ENCODE assay signal across 1 cellular context in genomic region chr4:102344955-102345794, GRCh38.
TF ChIP-seq lines count a peak whose summit lies in the region.

Gene SLC39A8 (minus strand): TSS chr4:102345482. CDS start chr4:102344662, 820 bp downstream.

TF ChIP-seq in HepG2, 621 proteins besides CTCF, POLR2A, EP300 and RAD21 (continued from another document and continues in another):
- TF ChIP-seq ZSCAN5A (CRISPR knock-in tag; IDR thresholded peaks at IDR 0.05; ENCODE audit: borderline replicate concordance) (no peak; the same call in 1 of the 2 replicates), ZNF343 (CRISPR knock-in tag; IDR thresholded peaks at IDR 0.05) (no peak), ZNF557 (CRISPR knock-in tag; IDR thresholded peaks at IDR 0.05) (no peak), SP4 (CRISPR knock-in tag; IDR thresholded peaks at IDR 0.05) (no peak), SKI (IDR thresholded peaks at IDR 0.05; ENCODE audit: partially characterized antibody) (no peak), ATF6 (CRISPR knock-in tag; conservative IDR thresholded peaks at IDR 0.05) (no peak), TP53 (CRISPR knock-in tag; conservative IDR thresholded peaks at IDR 0.05) (no peak), ZNF281 (CRISPR knock-in tag; IDR thresholded peaks at IDR 0.05; ENCODE audit: borderline replicate concordance) (0 out of 2 replicates have a peak, but pooled peaks have one; percentile 11), MAX (IDR thresholded peaks at IDR 0.05) (peak; percentile 98), ZNF326 (CRISPR knock-in tag; IDR thresholded peaks at IDR 0.05; ENCODE audit: borderline replicate concordance) (no peak), ZNF484 (CRISPR knock-in tag; IDR thresholded peaks at IDR 0.05; ENCODE audit: borderline replicate concordance, low read depth) (no peak), GABPB1 (CRISPR knock-in tag; IDR thresholded peaks at IDR 0.05) (peak; percentile 64; the same call in 1 of the 2 replicates), STAG1 (CRISPR knock-in tag; IDR thresholded peaks at IDR 0.05) (peak; percentile 58), NFIB (CRISPR knock-in tag; IDR thresholded peaks at IDR 0.05; ENCODE audit: borderline replicate concordance) (no peak), ZNF318 (CRISPR knock-in tag; IDR thresholded peaks at IDR 0.05) (no peak), PBX3 (CRISPR knock-in tag; IDR thresholded peaks at IDR 0.05; ENCODE audit: borderline replicate concordance) (no peak), ZNF816 (CRISPR knock-in tag; IDR thresholded peaks at IDR 0.05; ENCODE audit: borderline replicate concordance) (peak; percentile 45; the same call in 1 of the 2 replicates), ZBTB7B (CRISPR knock-in tag; IDR thresholded peaks at IDR 0.05) (0 out of 2 replicates have a peak, but pooled peaks have one; percentile 16), CSRNP1 (CRISPR knock-in tag; IDR thresholded peaks at IDR 0.05) (no peak), PHB2 (IDR thresholded peaks at IDR 0.05; ENCODE audit: partially characterized antibody) (no peak), REXO4 (CRISPR knock-in tag; IDR thresholded peaks at IDR 0.05; ENCODE audit: borderline replicate concordance) (no peak), FOXK2 (IDR thresholded peaks at IDR 0.05) (no peak), LBX2 (CRISPR knock-in tag; IDR thresholded peaks at IDR 0.05; ENCODE audit: borderline replicate concordance) (no peak), ZNF577 (CRISPR knock-in tag; IDR thresholded peaks at IDR 0.05; ENCODE audit: borderline replicate concordance, low read depth) (no peak), THAP9 (CRISPR knock-in tag; IDR thresholded peaks at IDR 0.05; ENCODE audit: borderline replicate concordance) (peak; percentile 71; the same call in 1 of the 2 replicates), SCMH1 (CRISPR knock-in tag; IDR thresholded peaks at IDR 0.05; ENCODE audit: borderline replicate concordance) (no peak), PHF8 (CRISPR knock-in tag; IDR thresholded peaks at IDR 0.05) (peak; percentile 38; the same call in 1 of the 2 replicates), ETS1 (CRISPR knock-in tag; IDR thresholded peaks at IDR 0.05) (no peak), SRSF1 (optimal IDR thresholded peaks at IDR 0.05; ENCODE audit: low read depth, low read length) (no peak), ZNF784 (CRISPR knock-in tag; IDR thresholded peaks at IDR 0.05; ENCODE audit: borderline replicate concordance) (no peak), ZFP82 (CRISPR knock-in tag; IDR thresholded peaks at IDR 0.05; ENCODE audit: borderline replicate concordance) (no peak; the same call in 1 of the 2 replicates)
